ENCODE assay signal across 9 cellular contexts in the genomic region with DNA sequence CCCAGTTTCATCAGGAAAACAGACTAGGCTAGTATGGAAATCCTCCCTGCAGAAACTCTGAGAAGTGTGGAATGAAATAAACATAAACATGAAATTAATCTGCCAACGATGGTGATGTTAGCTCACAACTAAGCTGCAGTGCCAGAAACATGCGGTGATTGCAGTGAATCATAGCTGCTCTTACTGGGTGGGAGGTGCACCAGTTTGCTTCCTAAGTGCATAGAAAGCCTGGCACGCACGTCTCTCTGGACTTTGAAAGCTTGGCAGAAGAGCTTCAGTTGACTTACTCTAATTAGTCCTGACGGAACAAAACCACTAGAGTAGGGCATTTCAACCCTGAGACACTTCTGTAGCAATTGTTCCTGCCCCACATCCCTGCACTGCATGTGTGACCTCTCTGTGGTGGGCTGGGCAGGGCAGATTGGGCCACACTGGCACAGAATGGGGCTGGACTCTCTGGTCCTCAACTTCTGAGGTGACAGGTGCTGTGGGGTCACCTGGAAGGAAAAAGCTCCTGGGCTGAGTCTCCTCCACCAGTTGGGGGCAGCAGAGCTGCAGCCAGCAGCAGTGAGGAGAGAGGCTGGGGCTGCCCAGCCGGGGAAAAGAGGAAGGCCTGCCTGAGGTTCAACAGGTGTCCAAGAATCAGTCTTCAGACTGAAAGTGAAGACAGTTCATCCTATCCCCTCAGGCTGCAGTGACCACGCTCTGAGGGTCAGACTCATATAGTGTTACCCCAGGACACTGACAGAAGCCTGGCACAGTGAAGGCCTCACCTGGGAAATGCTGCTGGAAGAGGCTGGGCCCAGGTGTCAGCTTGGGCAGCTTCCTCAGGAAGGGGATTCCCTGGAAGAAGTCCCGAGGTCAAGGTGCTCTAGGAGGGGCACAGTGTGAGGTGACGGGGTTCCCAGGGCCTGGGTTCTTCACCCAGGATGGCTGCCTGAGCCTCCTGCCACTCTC. TPM values are rescaled to one million over a fixed set of nuclear protein-coding genes. Genes with fewer than 3 reads are reported as not detected.
DNase-seq lines count a peak whose midpoint lies in the region; ATAC-seq, FAIRE-seq and TF ChIP-seq lines count a peak whose summit lies in the region.
"Had no signal": no experiment of that assay in that cellular context is flagged by ENCODE, and none has a peak within 500 bp of the region (broad histone marks: within the 10 kb centered on the region; RNA-seq: fewer than 3 reads in every experiment).

No MANE protein-coding gene starts in this region.

- intact Hi-C loops in body of pancreas (cut with DNase I), result no loop called here

- H3K27me3 Mint-ChIP-seq in naive B cell, result no peaks in the 10 kb centered on the region

- H3K9me3 ChIP-seq in Karpas-422 (ENCODE audit: low read length) (no peaks in the 10 kb centered on the region), body of pancreas (no peaks in the 10 kb centered on the region)
- H3K9me3 ChIP-seq: HAP-1 had no signal

- H3K36me3 ChIP-seq in Karpas-422 (ENCODE audit: insufficient read depth, low read length), result no peaks in the 10 kb centered on the region
- no peaks in the 10 kb centered on the region for H3K36me3 ChIP-seq in body of pancreas (replicated peaks in 1 of 2; ENCODE audit: insufficient read depth in 1 of 2, low read depth in 2 of 2)
- H3K36me3 ChIP-seq: HAP-1 had no signal

- WGBS in body of pancreas, 2 donors, result 43 to 58% methylated on average over 7 to 9 of the region's 9 CpGs

- no peak for ATAC-seq in body of pancreas
- ATAC-seq in naive B cell (ENCODE audit: low read depth in 2 of 2), result peak; percentile 71 to 76

- peaks cover 42 to 59% (median 59%) of the 10 kb centered on the region in 3 donors for H3K4me1 Mint-ChIP-seq in naive B cell

- peak overlapping the region in 5 of 8 donors; percentile 26 to 86 (median 43) for H3K4me3 Mint-ChIP-seq in naive B cell

- no peaks in the 10 kb centered on the region for H3K27me3 ChIP-seq in Karpas-422 (ENCODE audit: low read length)
- no peaks in the 10 kb centered on the region for H3K27me3 ChIP-seq in body of pancreas

- FAIRE-seq in frontal cortex (lab: Jason Lieb, UNC), result no peak

- no peak for TF ChIP-seq POLR2A in body of pancreas (IDR thresholded peaks at IDR 0.05)

- no peaks in the 10 kb centered on the region for H3K9me3 Mint-ChIP-seq in naive B cell

- H3K4me3 ChIP-seq in Karpas-422 (ENCODE audit: low read length), result no peak overlapping the region
- no peak overlapping the region for H3K4me3 ChIP-seq in body of pancreas
- H3K4me3 ChIP-seq: HAP-1 had no signal

- no peak overlapping the region for H2AFZ ChIP-seq in Karpas-422 (ENCODE audit: low read length)

- H3K9ac ChIP-seq in Karpas-422 (ENCODE audit: low read length), result no peak overlapping the region; the same call in 1 of the 2 replicates

- peak overlapping the region; percentile 72 for H3K4me2 ChIP-seq in Karpas-422 (ENCODE audit: low read depth, low read length, poor library complexity, severe bottlenecking)

- no peaks in the 10 kb centered on the region for H3K79me2 ChIP-seq in Karpas-422 (ENCODE audit: low read length)

- peak overlapping the region in 4 of 6 donors; percentile 38 to 82 (median 67) for H3K27ac Mint-ChIP-seq in naive B cell

- H4K20me1 ChIP-seq in Karpas-422 (ENCODE audit: insufficient read depth, low read depth, low read length), result peaks cover 11% of the 10 kb centered on the region; the same call in 1 of the 2 replicates

- H3K27ac ChIP-seq in Karpas-422 (ENCODE audit: low read length) (no peak overlapping the region), body of pancreas (no peak overlapping the region)

- H3K4me1 ChIP-seq in Karpas-422 (ENCODE audit: low read length), result peaks cover 40% of the 10 kb centered on the region
- H3K4me1 ChIP-seq in body of pancreas, result no peaks in the 10 kb centered on the region
- H3K4me1 ChIP-seq: HAP-1 had no signal

- no peaks in the 10 kb centered on the region for H3K36me3 Mint-ChIP-seq in naive B cell

- DNase-seq in activated effector memory CD4-positive, alpha-beta T cell treated with anti-CD3 and anti-CD28 coated beads, Interleukin-2, amount 50 U/mL, for 16 hours, result peak; percentile 62
- no peak for DNase-seq in activated effector memory CD4-positive, alpha-beta T cell treated with Interleukin-2 at 50 U/mL for 16 hours
- peak; percentile 91 for DNase-seq in Karpas-422
- peak; percentile 29 to 41 (median 33) for DNase-seq in body of pancreas
- DNase-seq in naive B cell, result peak; percentile 72
- no peak for DNase-seq in SW480 (ENCODE audit: low spot score)
- DNase-seq in frontal cortex (ENCODE audit: low spot score in 2 of 2), result no peak
- DNase-seq in putamen (ENCODE audit: low spot score), result no peak

- TF ChIP-seq CTCF in body of pancreas (IDR thresholded peaks at IDR 0.05), result peak in 6 of 7 experiments; percentile 23 to 39 (median 29)

- no peaks in the 10 kb centered on the region for H3K9me2 ChIP-seq in Karpas-422 (replicated peaks; ENCODE audit: insufficient read depth, low read length)

RNA-seq across cellular contexts. Expression of gene GGTLC2, which starts 40.5 kb away (rescaled TPM):
- not detected in 2 replicates for total RNA-seq in Karpas-422 (2014; rRNA removed; shearing (Covaris generic); ENCODE audit: low replicate concordance)
- total RNA-seq in body of pancreas (not detected), frontal cortex (not detected)
- not detected for polyA plus RNA-seq in naive B cell (ENCODE audit: low read depth in 6 of 6)

Comparison
In these comparisons a context has a peak if more than half of its experiments do, and no peak if none do; other contexts are left out.
1. DNase-seq: peak in activated effector memory CD4-positive, alpha-beta T cell treated with anti-CD3 and anti-CD28 coated beads, Interleukin-2, amount 50 U/mL, for 16 hours (single experiment), Karpas-422 (single experiment), body of pancreas (4 of 4) and naive B cell (single experiment); none in activated effector memory CD4-positive, alpha-beta T cell treated with Interleukin-2 at 50 U/mL for 16 hours (single experiment), SW480 (single experiment), frontal cortex (0 of 2) and putamen (single experiment).